Comparison of ENCODE assay signal across 1 cellular context in the genomic region with DNA sequence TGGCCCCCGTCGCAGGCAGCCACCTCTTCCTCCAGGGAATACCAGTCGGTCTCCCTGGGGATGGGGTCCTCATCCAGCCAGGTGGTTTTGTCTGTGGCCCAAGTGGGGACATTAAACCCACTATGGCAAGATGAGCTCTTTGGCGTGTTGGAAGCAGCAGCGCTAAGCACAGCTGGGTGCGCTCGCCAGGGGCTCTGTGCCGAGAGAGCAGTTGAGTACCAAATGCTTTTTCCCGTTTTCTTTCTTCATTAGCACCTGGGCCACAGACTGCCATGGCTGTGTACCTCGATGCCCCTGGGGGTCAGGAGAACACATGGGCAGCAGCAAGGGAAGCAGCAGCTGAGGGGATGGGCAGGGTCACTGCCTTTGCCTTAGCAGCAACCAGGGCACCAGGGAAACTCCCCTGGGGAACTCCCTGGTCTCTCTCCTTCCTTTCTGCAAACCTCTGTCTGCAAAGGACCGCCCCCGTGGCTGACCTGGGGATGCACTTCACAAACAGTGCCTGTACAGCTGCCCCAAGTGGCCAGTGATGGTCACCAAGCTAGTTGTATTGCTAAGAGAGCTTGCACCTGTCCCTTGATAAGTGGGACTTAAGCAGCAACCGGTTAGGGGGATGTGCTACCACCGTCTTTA.
TF ChIP-seq lines count a peak whose summit lies in the region.

No MANE protein-coding gene starts in this region.

TF ChIP-seq in SK-N-SH treated with all-trans-retinoic acid at 6 μM for 48 hours, 23 proteins besides CTCF, POLR2A, EP300 and RAD21 (continued from another document):
- TF ChIP-seq, protein P1, sequence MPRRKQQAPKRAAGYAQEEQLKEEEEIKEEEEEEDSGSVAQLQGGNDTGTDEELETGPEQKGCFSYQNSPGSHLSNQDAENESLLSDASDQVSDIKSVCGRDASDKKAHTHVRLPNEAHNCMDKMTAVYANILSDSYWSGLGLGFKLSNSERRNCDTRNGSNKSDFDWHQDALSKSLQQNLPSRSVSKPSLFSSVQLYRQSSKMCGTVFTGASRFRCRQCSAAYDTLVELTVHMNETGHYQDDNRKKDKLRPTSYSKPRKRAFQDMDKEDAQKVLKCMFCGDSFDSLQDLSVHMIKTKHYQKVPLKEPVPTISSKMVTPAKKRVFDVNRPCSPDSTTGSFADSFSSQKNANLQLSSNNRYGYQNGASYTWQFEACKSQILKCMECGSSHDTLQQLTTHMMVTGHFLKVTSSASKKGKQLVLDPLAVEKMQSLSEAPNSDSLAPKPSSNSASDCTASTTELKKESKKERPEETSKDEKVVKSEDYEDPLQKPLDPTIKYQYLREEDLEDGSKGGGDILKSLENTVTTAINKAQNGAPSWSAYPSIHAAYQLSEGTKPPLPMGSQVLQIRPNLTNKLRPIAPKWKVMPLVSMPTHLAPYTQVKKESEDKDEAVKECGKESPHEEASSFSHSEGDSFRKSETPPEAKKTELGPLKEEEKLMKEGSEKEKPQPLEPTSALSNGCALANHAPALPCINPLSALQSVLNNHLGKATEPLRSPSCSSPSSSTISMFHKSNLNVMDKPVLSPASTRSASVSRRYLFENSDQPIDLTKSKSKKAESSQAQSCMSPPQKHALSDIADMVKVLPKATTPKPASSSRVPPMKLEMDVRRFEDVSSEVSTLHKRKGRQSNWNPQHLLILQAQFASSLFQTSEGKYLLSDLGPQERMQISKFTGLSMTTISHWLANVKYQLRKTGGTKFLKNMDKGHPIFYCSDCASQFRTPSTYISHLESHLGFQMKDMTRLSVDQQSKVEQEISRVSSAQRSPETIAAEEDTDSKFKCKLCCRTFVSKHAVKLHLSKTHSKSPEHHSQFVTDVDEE (CRISPR knock-in tag; IDR thresholded peaks at IDR 0.05) = no peak
- TF ChIP-seq, protein P2, sequence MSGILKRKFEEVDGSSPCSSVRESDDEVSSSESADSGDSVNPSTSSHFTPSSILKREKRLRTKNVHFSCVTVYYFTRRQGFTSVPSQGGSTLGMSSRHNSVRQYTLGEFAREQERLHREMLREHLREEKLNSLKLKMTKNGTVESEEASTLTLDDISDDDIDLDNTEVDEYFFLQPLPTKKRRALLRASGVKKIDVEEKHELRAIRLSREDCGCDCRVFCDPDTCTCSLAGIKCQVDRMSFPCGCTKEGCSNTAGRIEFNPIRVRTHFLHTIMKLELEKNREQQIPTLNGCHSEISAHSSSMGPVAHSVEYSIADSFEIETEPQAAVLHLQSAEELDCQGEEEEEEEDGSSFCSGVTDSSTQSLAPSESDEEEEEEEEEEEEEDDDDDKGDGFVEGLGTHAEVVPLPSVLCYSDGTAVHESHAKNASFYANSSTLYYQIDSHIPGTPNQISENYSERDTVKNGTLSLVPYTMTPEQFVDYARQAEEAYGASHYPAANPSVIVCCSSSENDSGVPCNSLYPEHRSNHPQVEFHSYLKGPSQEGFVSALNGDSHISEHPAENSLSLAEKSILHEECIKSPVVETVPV (CRISPR knock-in tag; IDR thresholded peaks at IDR 0.05) = no peak
- TF ChIP-seq ISL1 (CRISPR knock-in tag; IDR thresholded peaks at IDR 0.05) = no peak
